Comparison of ENCODE assay signal across 10 cellular contexts in the genomic region with DNA sequence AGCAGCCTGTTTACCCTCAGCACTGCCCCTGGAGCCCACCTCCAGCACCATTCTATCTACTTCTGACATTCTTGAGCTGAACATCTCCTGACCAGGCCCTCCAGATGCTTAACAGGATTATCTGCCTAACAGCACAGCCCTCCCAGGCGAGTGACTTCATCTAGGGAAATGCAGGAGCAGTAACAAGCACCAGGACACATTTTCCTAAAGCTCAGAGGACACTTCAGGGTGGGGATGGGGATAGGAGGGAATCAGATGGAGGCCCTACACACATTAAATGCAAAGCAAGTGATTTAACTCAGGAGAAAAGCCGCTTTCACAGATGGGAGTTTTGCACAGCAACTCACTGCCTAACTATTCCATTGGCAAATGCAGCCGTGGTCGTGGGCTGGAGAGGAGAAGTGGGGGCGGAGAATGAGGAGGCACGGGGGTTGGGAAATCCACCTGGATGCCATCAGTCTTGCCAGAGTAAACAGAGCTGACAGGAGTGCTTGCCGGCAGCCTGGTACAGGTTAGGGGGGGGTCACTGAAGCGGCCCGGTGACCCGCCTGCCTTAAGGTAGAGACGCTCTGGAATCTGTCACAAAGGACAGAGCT. TPM values are rescaled to one million over a fixed set of nuclear protein-coding genes. Genes with fewer than 3 reads are reported as not detected.
DNase-seq lines count a peak whose midpoint lies in the region; ATAC-seq, FAIRE-seq and TF ChIP-seq lines count a peak whose summit lies in the region.
"Had no signal": no experiment of that assay in that cellular context is flagged by ENCODE, and none has a peak within 500 bp of the region (broad histone marks: within the 10 kb centered on the region; RNA-seq: fewer than 3 reads in every experiment).

No MANE protein-coding gene starts in this region.

- no peak for ATAC-seq in GM21723 (IDR thresholded peaks at IDR 0.05; ENCODE audit: unreplicated experiment)
- no peak for ATAC-seq in stimulated activated naive B cell treated with anti-CD40 and anti-IgM and Interleukin-4, amounts not matched to agents 10 μg/mL and 1 μg/mL and 100 μg/mL, for 72 hours (replicated peaks)

- in situ Hi-C loops in GM13976 (cut with MboI; ENCODE audit: low sequenced_read_pairs, unreplicated experiment) = no loop called here

- intact Hi-C loops in A673 (cut with micrococcal nuclease; ENCODE audit: unreplicated experiment) = no loop called here

- TF ChIP-seq CTCF in fibroblast of lung (conservative IDR thresholded peaks at IDR 0.05 in 1 of 2, IDR thresholded peaks at IDR 0.05 in 1 of 2; ENCODE audit: low read depth in 1 of 2, low read length in 2 of 2) (no peak), nephron progenitor cell (IDR thresholded peaks at IDR 0.05) (no peak), A673 (conservative IDR thresholded peaks at IDR 0.05; ENCODE audit: low read depth, low read length) (no peak), GM13976 (IDR thresholded peaks at IDR 0.05; ENCODE audit: borderline replicate concordance, control extremely low read depth, extremely low read depth, insufficient read depth, missing control alignments) (no peak)

- no peaks in the 10 kb centered on the region for H3K9me3 ChIP-seq in fibroblast of lung (ENCODE audit: control insufficient read depth, insufficient read depth, low read depth, low read length)
- peaks cover 3% of the 10 kb centered on the region for H3K9me3 ChIP-seq in A673 (ENCODE audit: low read depth, low read length, poor library complexity, severe bottlenecking)

- H3K27ac Mint-ChIP-seq in nephron progenitor cell = peak overlapping the region; percentile 96
- no peak overlapping the region for H3K27ac Mint-ChIP-seq in stimulated activated naive B cell treated with anti-CD40 and anti-IgM and Interleukin-4, amounts not matched to agents 10 μg/mL and 1 μg/mL and 100 μg/mL, for 72 hours

- H3K4me3 Mint-ChIP-seq in nephron progenitor cell = peak overlapping the region; percentile 51
- H3K4me3 Mint-ChIP-seq in stimulated activated naive B cell treated with anti-CD40 and anti-IgM and Interleukin-4, amounts not matched to agents 10 μg/mL and 1 μg/mL and 100 μg/mL, for 72 hours = no peak overlapping the region

- no peaks in the 10 kb centered on the region for H3K79me2 ChIP-seq in fibroblast of lung (ENCODE audit: control insufficient read depth, insufficient read depth, low read length)

- no peak overlapping the region for H3K9ac ChIP-seq in fibroblast of lung (ENCODE audit: insufficient read depth, low read length)

- peaks cover 11% of the 10 kb centered on the region for H3K9me3 Mint-ChIP-seq in nephron progenitor cell
- H3K9me3 Mint-ChIP-seq in stimulated activated naive B cell treated with anti-CD40 and anti-IgM and Interleukin-4, amounts not matched to agents 10 μg/mL and 1 μg/mL and 100 μg/mL, for 72 hours = no peaks in the 10 kb centered on the region

- peaks cover 7% of the 10 kb centered on the region for H3K36me3 Mint-ChIP-seq in nephron progenitor cell (ENCODE audit: low read depth)
- H3K36me3 Mint-ChIP-seq in stimulated activated naive B cell treated with anti-CD40 and anti-IgM and Interleukin-4, amounts not matched to agents 10 μg/mL and 1 μg/mL and 100 μg/mL, for 72 hours = no peaks in the 10 kb centered on the region

- H2AFZ ChIP-seq in fibroblast of lung (ENCODE audit: low read length) = peak overlapping the region; percentile 40

- peaks cover 12% of the 10 kb centered on the region for H3K4me1 ChIP-seq in fibroblast of lung (ENCODE audit: control insufficient read depth, extremely low read depth, insufficient read depth, low read length)
- no peaks in the 10 kb centered on the region for H3K4me1 ChIP-seq in A673 (ENCODE audit: insufficient read depth, low read length, poor library complexity, severe bottlenecking)

- DNase-seq in ELF-1 (ENCODE audit: low read depth, low spot score) (peak; percentile 87), RCC 7860 (ENCODE audit: low spot score) (peak; percentile 49), fibroblast of lung (ENCODE audit: low read depth in 2 of 2) (peak in 1 of 2 donors; percentile 76), nephron progenitor cell (peak; percentile 59), A673 (ENCODE audit: low spot score) (no peak), GM13976 (ENCODE audit: low spot score) (no peak)
- DNase-seq in stimulated activated naive B cell treated with anti-CD40 and anti-IgM and Interleukin-4, amounts not matched to agents 10 μg/mL and 1 μg/mL and 100 μg/mL, for 72 hours = no peak
- DNase-seq: AML-193, NCI-H1694 treated with DMSO at 0.1 percent for 48 hours had no signal

- H3K36me3 ChIP-seq in fibroblast of lung (ENCODE audit: control insufficient read depth, insufficient read depth, low read length) (no peaks in the 10 kb centered on the region), A673 (ENCODE audit: insufficient read depth, low read length, poor library complexity, severe bottlenecking) (no peaks in the 10 kb centered on the region)

- H4K20me1 ChIP-seq in fibroblast of lung (ENCODE audit: control insufficient read depth, extremely low read depth, insufficient read depth, low read length) = no peaks in the 10 kb centered on the region

- peak overlapping the region; percentile 69 for H3K4me2 ChIP-seq in fibroblast of lung (ENCODE audit: extremely low read depth, insufficient read depth, low read length)

- peaks cover 3% of the 10 kb centered on the region for H3K27me3 Mint-ChIP-seq in nephron progenitor cell (ENCODE audit: low read depth, poor library complexity)
- H3K27me3 Mint-ChIP-seq in stimulated activated naive B cell treated with anti-CD40 and anti-IgM and Interleukin-4, amounts not matched to agents 10 μg/mL and 1 μg/mL and 100 μg/mL, for 72 hours = peaks cover 28 to 42% of the 10 kb centered on the region in 2 donors

- no peak overlapping the region for H3K27ac ChIP-seq in fibroblast of lung (ENCODE audit: insufficient read depth, low read length)
- no peak overlapping the region for H3K27ac ChIP-seq in A673 (ENCODE audit: low read depth, low read length, poor library complexity, severe bottlenecking)

- no peak for FAIRE-seq in RCC 7860 (lab: Jason Lieb, UNC)

- H3K4me1 Mint-ChIP-seq in nephron progenitor cell = peaks cover 48% of the 10 kb centered on the region
- H3K4me1 Mint-ChIP-seq in stimulated activated naive B cell treated with anti-CD40 and anti-IgM and Interleukin-4, amounts not matched to agents 10 μg/mL and 1 μg/mL and 100 μg/mL, for 72 hours = no peaks in the 10 kb centered on the region

- H3K4me3 ChIP-seq in fibroblast of lung (replicated peaks in 1 of 4; ENCODE audit: control extremely low read depth in 1 of 4, insufficient read depth in 1 of 4, low read depth in 3 of 4, low read length in 4 of 4) (no peak overlapping the region), A673 (ENCODE audit: low read depth, low read length, poor library complexity, severe bottlenecking) (no peak overlapping the region)

- CTCF ChIA-PET in A673 (lab: Charles Lee) = no interaction called here

- no TSS peak for BruUV-seq in A673 (replicated peaks; lab: Mats Ljungman, UMichigan)

- POLR2A ChIA-PET in A673 (lab: Charles Lee; ENCODE audit: low non-redundant PET) = no interaction called here

- H3K27me3 ChIP-seq in fibroblast of lung (ENCODE audit: control insufficient read depth, insufficient read depth, low read length) = no peaks in the 10 kb centered on the region
- H3K27me3 ChIP-seq in A673 (replicated peaks; ENCODE audit: insufficient read depth, low read depth, low read length, poor library complexity) = no peaks in the 10 kb centered on the region

RNA-seq across cellular contexts. Expression of gene BNC1, which starts 21.3 kb away (rescaled TPM):
- total RNA-seq in fibroblast of lung (7.7 and 14.2 TPM in 2 replicates), A673 (2021) (0.37 and 0.46 TPM in 2 replicates)
- polyA plus RNA-seq in fibroblast of lung = 5.7 and 14.8 TPM in 2 replicates
- polyA plus RNA-seq in fibroblast of lung (2012) = 3.1 and 8.1 TPM in 2 replicates
- 7.0 and 26.2 TPM in 2 replicates for polyA minus RNA-seq in fibroblast of lung (ENCODE audit: low replicate concordance)

Comparison
In these comparisons a context has a peak if more than half of its experiments do, and no peak if none do; other contexts are left out.
1. DNase-seq: peak in ELF-1 (single experiment), RCC 7860 (single experiment) and nephron progenitor cell (single experiment); none in stimulated activated naive B cell treated with anti-CD40 and anti-IgM and Interleukin-4, amounts not matched to agents 10 μg/mL and 1 μg/mL and 100 μg/mL, for 72 hours (single experiment), A673 (single experiment) and GM13976 (single experiment).